In the genomic region with DNA sequence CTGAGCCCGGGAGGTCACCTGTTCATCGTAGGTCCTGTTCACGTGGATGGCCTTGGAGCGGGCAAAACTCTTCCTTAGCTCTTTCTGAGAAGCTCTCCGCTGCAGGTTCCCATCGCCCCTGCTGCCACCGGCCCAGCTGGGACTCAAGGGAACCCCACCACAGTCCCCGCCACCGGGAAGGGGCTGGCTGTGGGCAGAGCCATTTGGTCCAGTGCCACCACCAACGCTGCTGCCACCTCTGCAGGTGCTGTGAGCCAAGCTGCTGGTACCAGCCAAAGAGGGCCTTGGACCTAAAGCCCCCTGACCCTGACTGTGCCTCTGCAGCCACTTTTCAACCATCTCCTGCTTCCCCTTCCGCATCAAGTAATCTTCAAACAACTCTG, we compare ENCODE assay signal across 8 cellular contexts. TPM values are rescaled to one million over a fixed set of nuclear protein-coding genes. Genes with fewer than 3 reads are reported as not detected.
DNase-seq lines count a peak whose midpoint lies in the region; ATAC-seq and TF ChIP-seq lines count a peak whose summit lies in the region.
"Had no signal": no experiment of that assay in that cellular context is flagged by ENCODE, and none has a peak within 500 bp of the region (broad histone marks: within the 10 kb centered on the region; RNA-seq: fewer than 3 reads in every experiment).

No MANE protein-coding gene starts in this region.

- H3K9me2 ChIP-seq in HCT116 (ENCODE audit: insufficient read depth) = no peaks in the 10 kb centered on the region

- H3K27ac ChIP-seq in HCT116 (ENCODE audit: low read depth, low read length) (peak overlapping the region; percentile 41; the same call in 1 of the 2 replicates), WERI-Rb-1 (peak overlapping the region; percentile 71; the same call in 1 of the 2 replicates)

- RAD21 ChIA-PET in HCT116 (lab: Charles Lee; ENCODE audit: low non-redundant PET in 1 of 2, low total read pairs in 2 of 2, uncharacterized antibody in 2 of 2, unreplicated experiment in 2 of 2) = no interaction called here

- H3K36me3 ChIP-seq in HCT116 (ENCODE audit: control insufficient read depth in 1 of 2, insufficient read depth in 2 of 2, low read length in 2 of 2) = no peaks in the 10 kb centered on the region
- H3K36me3 ChIP-seq in WERI-Rb-1 = no peaks in the 10 kb centered on the region

- no TSS peak for BruUV-seq in HCT116 (replicated peaks; lab: Mats Ljungman, UMichigan)

- TF ChIP-seq CTCF in HCT116 (IDR thresholded peaks at IDR 0.05 in 2 of 3, conservative IDR thresholded peaks at IDR 0.05 in 1 of 3; ENCODE audit: borderline replicate concordance in 1 of 3, insufficient read depth in 1 of 3, low read depth in 2 of 3, low read length in 2 of 3) (no peak), WERI-Rb-1 (IDR thresholded peaks at IDR 0.05; ENCODE audit: low read depth, low read length) (no peak)

- ATAC-seq in HCT116 (no peak), sciatic nerve (peak; percentile 16), GM19397 (IDR thresholded peaks at IDR 0.05; ENCODE audit: unreplicated experiment) (no peak), HG03025 (IDR thresholded peaks at IDR 0.05; ENCODE audit: low FRiP score, unreplicated experiment) (no peak)

- peak overlapping the region; percentile 91 for H3K4me2 ChIP-seq in HCT116 (ENCODE audit: low read length)

- peak overlapping the region; percentile 99 for H2AFZ ChIP-seq in HCT116 (ENCODE audit: low read depth, low read length, poor library complexity, severe bottlenecking)

- CTCF ChIA-PET in HCT116 (lab: Charles Lee) = no interaction called here

- intact Hi-C loops in HCT116 (cut with micrococcal nuclease) (no loop called here), sciatic nerve (cut with DNase I) (no loop called here)

- no peaks in the 10 kb centered on the region for H3K79me2 ChIP-seq in HCT116 (ENCODE audit: insufficient read depth, low read length)

- H3K27me3 ChIP-seq in HCT116 (ENCODE audit: insufficient read depth, low read length) = no peaks in the 10 kb centered on the region
- H3K27me3 ChIP-seq in WERI-Rb-1 (ENCODE audit: insufficient read depth, low read depth, severe bottlenecking) = no peaks in the 10 kb centered on the region

- H4K20me1 ChIP-seq in HCT116 (ENCODE audit: insufficient read depth) = no peaks in the 10 kb centered on the region

- peaks cover 20 to 33% of the 10 kb centered on the region in 2 experiments for H3K4me1 ChIP-seq in HCT116 (ENCODE audit: control insufficient read depth in 1 of 2, insufficient read depth in 2 of 2, low read length in 2 of 2)

- POLR2A ChIA-PET in HCT116 (lab: Charles Lee) = no interaction called here

- H3K9me3 ChIP-seq in HCT116 (ENCODE audit: control insufficient read depth in 1 of 2, insufficient read depth in 1 of 2, low read depth in 1 of 2, low read length in 2 of 2) = no peaks in the 10 kb centered on the region
- H3K9me3 ChIP-seq in WERI-Rb-1 (ENCODE audit: severe bottlenecking) = no peaks in the 10 kb centered on the region

- no peak for DNase-seq in HCT116 (ENCODE audit: low read depth, low spot score)
- no peak for DNase-seq in WERI-Rb-1
- DNase-seq in sciatic nerve (ENCODE audit: low spot score) = no peak
- DNase-seq in HUDEP-2 (lab: John Stamatoyannopoulos, UW; ENCODE audit: unreplicated experiment in 76 of 76) = no peak
- DNase-seq: stimulated activated naive CD4-positive, alpha-beta T cell treated with Interleukin-2 at 50 U/mL for 16 hours had no signal

- H3K4me3 ChIP-seq in HCT116 (replicated peaks in 1 of 2; ENCODE audit: low read depth in 1 of 2, low read length in 2 of 2) = peak overlapping the region; percentile 57 to 68
- H3K4me3 ChIP-seq in WERI-Rb-1 (ENCODE audit: low read depth, low read length) = peak overlapping the region; percentile 65
- peak overlapping the region; percentile 68 for H3K4me3 ChIP-seq in iPS-11a (ENCODE audit: low read depth, low read length)

- TF ChIP-seq RAD21 in HCT116 (IDR thresholded peaks at IDR 0.05; ENCODE audit: low read depth) = no peak

- TF ChIP-seq POLR2A in HCT116 (IDR thresholded peaks at IDR 0.05; ENCODE audit: borderline replicate concordance, extremely low read depth, insufficient read depth, insufficient read length) = no peak

- H3K9ac ChIP-seq in HCT116 (ENCODE audit: low read length) = peak overlapping the region; percentile 53

TF ChIP-seq in HCT116, 20 proteins besides CTCF, POLR2A, EP300 and RAD21:
- TF ChIP-seq SIN3A (IDR thresholded peaks at IDR 0.05; ENCODE audit: low read depth) (no peak), ELF1 (IDR thresholded peaks at IDR 0.05; ENCODE audit: borderline replicate concordance, low read depth) (no peak), SP1 (IDR thresholded peaks at IDR 0.05; ENCODE audit: low read depth) (no peak), YY1 (IDR thresholded peaks at IDR 0.05; ENCODE audit: extremely low read depth, insufficient replicate concordance, low read depth, low read length) (no peak), FOSL1 (IDR thresholded peaks at IDR 0.05; ENCODE audit: low read depth) (no peak), CBX3 (IDR thresholded peaks at IDR 0.05; ENCODE audit: low read depth) (no peak), ATF3 (IDR thresholded peaks at IDR 0.05) (no peak), POLR2AphosphoS5 (IDR thresholded peaks at IDR 0.05; ENCODE audit: low read depth, low read length) (no peak), EZH2phosphoT487 (IDR thresholded peaks at IDR 0.05; ENCODE audit: borderline replicate concordance) (no peak), EGR1 (IDR thresholded peaks at IDR 0.05; ENCODE audit: low read depth) (no peak), SRF (IDR thresholded peaks at IDR 0.05; ENCODE audit: low read depth) (no peak)
TF ChIP-seq in HCT116: peak in this region for 0.

RNA-seq across cellular contexts. Expression of gene PDE11A, which starts 0.6 kb away (rescaled TPM):
- total RNA-seq in HCT116 (2021; ENCODE audit: unreplicated experiment) = 0.61 TPM
- polyA plus RNA-seq in HCT116 (2012) = 0.51 and 0.61 TPM in 2 replicates
- total RNA-seq in sciatic nerve = 2.4 TPM

RNA-seq across cellular contexts. Expression of gene RBM45, which starts 40.2 kb away (rescaled TPM):
- 7.4 TPM for total RNA-seq in HCT116 (2021; ENCODE audit: unreplicated experiment)
- polyA plus RNA-seq in HCT116 (2012) = 4.3 and 5.8 TPM in 2 replicates
- total RNA-seq in sciatic nerve = 14.7 TPM
